In genomic region chr14:99653618-99654017, GRCh38 we compare ENCODE assay signal across 1 cellular context.
TF ChIP-seq lines count a peak whose summit lies in the region.

No MANE protein-coding gene starts in this region.

TF ChIP-seq in H1, 55 proteins besides CTCF, POLR2A, EP300 and RAD21:
- TF ChIP-seq SIX5 (IDR thresholded peaks at IDR 0.05; ENCODE audit: low read depth, low read length): no peak
- no peak for TF ChIP-seq CREB1 (IDR thresholded peaks at IDR 0.05)
- no peak for TF ChIP-seq E2F6 (IDR thresholded peaks at IDR 0.05)
- no peak for TF ChIP-seq CTBP2 (IDR thresholded peaks at IDR 0.05; ENCODE audit: borderline replicate concordance, insufficient read depth, insufficient read length, low read length)
- TF ChIP-seq SAP30 (IDR thresholded peaks at IDR 0.05; ENCODE audit: insufficient read depth, insufficient replicate concordance, low read length): no peak
- no peak for TF ChIP-seq YY1 (IDR thresholded peaks at IDR 0.05; ENCODE audit: low read depth, low read length)
- no peak for TF ChIP-seq BCL11A (IDR thresholded peaks at IDR 0.05; ENCODE audit: low read depth in 2 of 2, low read length in 2 of 2)
- TF ChIP-seq CHD7 (IDR thresholded peaks at IDR 0.05; ENCODE audit: insufficient replicate concordance, low read length): no peak
- no peak for TF ChIP-seq MAX (IDR thresholded peaks at IDR 0.05)
- TF ChIP-seq JUND (IDR thresholded peaks at IDR 0.05; ENCODE audit: low read length): no peak
- no peak for TF ChIP-seq SUZ12 (IDR thresholded peaks at IDR 0.05; ENCODE audit: low read length)
- no peak for TF ChIP-seq ATF2 (IDR thresholded peaks at IDR 0.05; ENCODE audit: low read length)
- TF ChIP-seq KDM1A (IDR thresholded peaks at IDR 0.05; ENCODE audit: borderline replicate concordance, low read length): no peak
- no peak for TF ChIP-seq PHF8 (conservative IDR thresholded peaks at IDR 0.05; ENCODE audit: low read depth, low read length)
